22 cellular contexts compared by ENCODE assay signal in genomic region chr10:93797825-93798224, GRCh38. TPM values are rescaled to one million over a fixed set of nuclear protein-coding genes. Genes with fewer than 3 reads are reported as not detected.
"Had no signal": no experiment of that assay in that cellular context is flagged by ENCODE, and none has a peak within 500 bp of the region (broad histone marks: within the 10 kb centered on the region; RNA-seq: fewer than 3 reads in every experiment).

No MANE protein-coding gene starts in this region.

- H3K27me3 ChIP-seq: colonic mucosa, gastroesophageal sphincter, hepatocyte had no signal

- FAIRE-seq: endothelial cell of umbilical vein, frontal cortex, keratinocyte had no signal

- H3K36me3 ChIP-seq: colonic mucosa, esophagus muscularis mucosa, gastroesophageal sphincter, heart left ventricle, left lung, lower lobe of right lung had no signal

- H3K4me3 ChIP-seq: colonic mucosa, esophagus muscularis mucosa, gastroesophageal sphincter, heart left ventricle, hepatocyte, left lung, lower lobe of right lung, mucosa of descending colon had no signal

- H3K27ac ChIP-seq: colonic mucosa, esophagus muscularis mucosa, foreskin keratinocyte, gastroesophageal sphincter, heart left ventricle, hepatocyte, left lung, lower lobe of right lung had no signal

- H3K9me3 ChIP-seq: colonic mucosa, esophagus muscularis mucosa, gastroesophageal sphincter, heart left ventricle, left lung, lower lobe of right lung, mucosa of descending colon had no signal

- H3K4me1 ChIP-seq: colonic mucosa, esophagus muscularis mucosa, foreskin keratinocyte, gastroesophageal sphincter, heart left ventricle, left lung, lower lobe of right lung had no signal

- DNase-seq: colonic mucosa; cortex of kidney; effector CD4-positive, alpha-beta T cell; effector memory CD4-positive, alpha-beta T cell; foreskin keratinocyte; heart left ventricle; hypothalamus; immature natural killer cell; left cardiac atrium; left lung; left ventricle myocardium superior; lower lobe of right lung; mesenchymal stem cell; mucosa of descending colon; naive B cell had no signal

RNA-seq across cellular contexts. Expression of gene LGI1, which starts 40.1 kb away (rescaled TPM):
- polyA plus RNA-seq: endothelial cell of umbilical vein, fibroblast of lung, foreskin keratinocyte, immature natural killer cell, keratinocyte had no signal
